ENCODE assay signal across 5 cellular contexts in the genomic region with DNA sequence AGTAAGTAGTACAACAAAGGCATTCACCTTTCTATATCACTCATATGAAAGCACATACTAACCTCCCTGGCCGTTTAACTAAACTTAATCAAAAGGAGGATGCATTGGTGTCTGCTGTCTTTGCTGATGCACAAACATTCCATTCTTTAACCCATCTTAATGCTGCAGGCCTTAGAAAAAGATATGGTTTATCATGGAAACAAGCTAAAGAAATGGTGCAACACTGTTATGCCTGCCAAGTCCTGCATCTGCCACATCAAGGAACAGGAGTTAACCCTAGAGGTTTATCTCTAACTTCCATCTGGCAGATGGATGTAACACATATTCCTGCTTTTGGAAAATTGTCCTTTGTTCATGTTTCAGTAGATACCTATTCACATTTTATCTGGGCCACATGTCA.
DNase-seq lines count a peak whose midpoint lies in the region; TF ChIP-seq lines count a peak whose summit lies in the region.
"Not testable (repeated sequence)": the region's sequence is repeated elsewhere in the genome, so short reads cannot be mapped to it uniquely, and the experiment has no call there.

No MANE protein-coding gene starts in this region.

- H3K9ac ChIP-seq in SK-N-SH; smooth muscle cell (ENCODE audit: low read depth): not testable (repeated sequence)

- H2AFZ ChIP-seq in SK-N-SH (ENCODE audit: low read depth); smooth muscle cell (ENCODE audit: low read depth): not testable (repeated sequence)

- not testable (repeated sequence) for H3K9me2 ChIP-seq in SK-N-SH

- H3K79me2 ChIP-seq in SK-N-SH (ENCODE audit: insufficient read depth); smooth muscle cell (ENCODE audit: low read depth): not testable (repeated sequence)

- not testable (repeated sequence) for H3K9me3 ChIP-seq in SK-N-SH
- peaks cover 11% of the 10 kb centered on the region for H3K9me3 ChIP-seq in smooth muscle cell (replicated peaks; ENCODE audit: low read depth)

- not testable (repeated sequence) for TF ChIP-seq CTCF in SK-N-SH (IDR thresholded peaks at IDR 0.05); fibroblast of villous mesenchyme (IDR thresholded peaks at IDR 0.05; ENCODE audit: insufficient read depth, low read depth, low read length); smooth muscle cell (IDR thresholded peaks at IDR 0.05; ENCODE audit: borderline replicate concordance, insufficient read depth, poor library complexity, severe bottlenecking)

- CTCF ChIA-PET in SK-N-SH (lab: Yijun Ruan, JAX): not testable (repeated sequence)

- not testable (repeated sequence) for TF ChIP-seq RAD21 in SK-N-SH (IDR thresholded peaks at IDR 0.05; ENCODE audit: low read length)

- H3K27me3 ChIP-seq in SK-N-SH (ENCODE audit: insufficient read depth); smooth muscle cell (ENCODE audit: low read depth): not testable (repeated sequence)

- not testable (repeated sequence) for H3K4me1 ChIP-seq in SK-N-SH (ENCODE audit: control insufficient read depth in 1 of 2, insufficient read depth in 2 of 2, low read depth in 1 of 2, low read length in 1 of 2); smooth muscle cell (ENCODE audit: low read depth)

- POLR2A ChIA-PET in SK-N-SH (lab: Yijun Ruan, JAX): not testable (repeated sequence)

- DNase-seq in NCI-H2171 treated with DMSO at 0.1 percent for 48 hours (lab: John Stamatoyannopoulos, UW) (peak; percentile 27), OCI-M1 (lab: John Stamatoyannopoulos, UW) (peak; percentile 4), fibroblast of villous mesenchyme (ENCODE audit: low read depth) (peak; percentile 62)
- DNase-seq in SK-N-SH; smooth muscle cell (lab: John Stamatoyannopoulos, UW; ENCODE audit: unreplicated experiment): not testable (repeated sequence)

- not testable (repeated sequence) for TF ChIP-seq EP300 in SK-N-SH (IDR thresholded peaks at IDR 0.05; ENCODE audit: borderline replicate concordance in 1 of 2, low read depth in 1 of 2, low read length in 1 of 2)

- not testable (repeated sequence) for H3K4me2 ChIP-seq in SK-N-SH
- peak overlapping the region; percentile 62 for H3K4me2 ChIP-seq in smooth muscle cell

- not testable (repeated sequence) for H3K27ac ChIP-seq in SK-N-SH (ENCODE audit: low read depth in 2 of 2, low read length in 1 of 2)
- peak overlapping the region; percentile 53 for H3K27ac ChIP-seq in smooth muscle cell (ENCODE audit: low read depth)

- H4K20me1 ChIP-seq in SK-N-SH (ENCODE audit: insufficient read depth); smooth muscle cell (ENCODE audit: low read depth): not testable (repeated sequence)

- not testable (repeated sequence) for H3K4me3 ChIP-seq in SK-N-SH (ENCODE audit: low read depth in 2 of 2, low read length in 1 of 2); fibroblast of villous mesenchyme (ENCODE audit: low read depth, low read length); smooth muscle cell

- not testable (repeated sequence) for H3F3A ChIP-seq in SK-N-SH (replicated peaks; ENCODE audit: insufficient read depth)
- peaks cover 11% of the 10 kb centered on the region for H3F3A ChIP-seq in smooth muscle cell (ENCODE audit: low read depth)

- H3K36me3 ChIP-seq in SK-N-SH (replicated peaks in 1 of 2; ENCODE audit: control insufficient read depth in 1 of 2, insufficient read depth in 2 of 2, low read length in 1 of 2); smooth muscle cell (ENCODE audit: low read depth): not testable (repeated sequence)

- WGBS in SK-N-SH (ENCODE audit: low lambda C conversion rate): 26% methylated on average over 1 of the region's 1 CpG
- WGBS in smooth muscle cell (ENCODE audit: low lambda C conversion rate): 18% methylated on average over 1 of the region's 1 CpG

TF ChIP-seq in SK-N-SH, 30 proteins besides CTCF, POLR2A, EP300 and RAD21:
- peak; percentile 32; the same call in 1 of the 2 replicates for TF ChIP-seq GATA2 (CRISPR knock-in tag; IDR thresholded peaks at IDR 0.05)
